ENCODE assay signal across 21 cellular contexts in the genomic region with DNA sequence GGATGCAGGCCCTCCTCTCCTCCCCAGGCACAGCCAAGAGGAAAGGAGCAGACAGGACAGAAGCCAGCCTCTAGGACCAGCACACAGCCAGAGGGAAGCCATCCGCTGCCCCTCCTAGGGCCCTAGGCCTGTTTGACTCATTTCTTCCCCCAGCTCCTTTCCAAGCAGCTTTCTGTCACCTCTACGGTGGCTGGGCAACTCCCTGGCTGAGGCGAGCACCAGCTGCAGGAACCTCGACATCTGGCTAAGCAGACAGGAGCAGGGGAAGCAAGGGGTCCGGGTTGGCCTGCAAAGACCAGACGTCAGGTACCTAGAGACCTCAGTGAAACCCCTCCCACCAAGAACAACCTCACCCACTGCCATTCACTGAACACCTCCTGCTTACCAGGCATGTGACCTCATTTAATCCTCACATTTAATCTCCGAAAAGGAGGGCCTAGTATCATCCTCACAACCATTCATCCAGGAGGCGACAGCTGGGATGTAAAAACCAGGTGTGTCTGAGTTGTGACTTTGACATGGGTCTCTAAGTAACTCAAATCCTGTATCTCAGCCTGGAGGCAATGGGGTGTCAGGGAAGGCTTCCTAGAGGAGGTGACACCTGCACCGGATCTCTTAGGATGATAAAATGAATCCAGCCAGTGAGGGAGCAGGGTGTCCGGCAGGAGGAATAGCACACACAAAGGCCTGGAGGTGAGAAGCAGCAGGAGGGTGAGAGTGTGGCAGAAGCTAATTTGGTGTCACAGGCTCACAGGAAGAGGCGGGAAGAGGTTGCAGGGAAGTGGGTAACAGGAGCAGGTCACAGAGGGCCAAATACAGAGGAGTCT. TPM values are rescaled to one million over a fixed set of nuclear protein-coding genes. Genes with fewer than 3 reads are reported as not detected.
DNase-seq lines count a peak whose midpoint lies in the region; ATAC-seq and TF ChIP-seq lines count a peak whose summit lies in the region.
"Had no signal": no experiment of that assay in that cellular context is flagged by ENCODE, and none has a peak within 500 bp of the region (broad histone marks: within the 10 kb centered on the region; RNA-seq: fewer than 3 reads in every experiment).

No MANE protein-coding gene starts in this region.

- peak overlapping the region; percentile 21 for H3K27ac Mint-ChIP-seq in activated CD8-positive, alpha-beta T cell treated with anti-CD3 and anti-CD28 coated beads, Interleukin-2, amount 10 ng/mL, durations not matched to agents 7 days and 5 days
- H3K27ac Mint-ChIP-seq in activated CD8-positive, alpha-beta T cell treated with anti-CD3 and anti-CD28 coated beads for 36 hours = no peak overlapping the region
- H3K27ac Mint-ChIP-seq in brain = peak overlapping the region in 4 of 5 experiments; percentile 14 to 86 (median 54)

- no peak for ATAC-seq in activated CD8-positive, alpha-beta T cell treated with anti-CD3 and anti-CD28 coated beads, Interleukin-2, amount 10 ng/mL, durations not matched to agents 7 days and 5 days
- no peak for ATAC-seq in activated CD8-positive, alpha-beta T cell treated with anti-CD3 and anti-CD28 coated beads for 36 hours
- ATAC-seq: left colon, PC-3 had no signal

- no peaks in the 10 kb centered on the region for H3K27me3 ChIP-seq in spleen (replicated peaks in 1 of 7)
- H3K27me3 ChIP-seq: ascending aorta, suprapubic skin, vagina had no signal

- intact Hi-C loops in activated CD8-positive, alpha-beta T cell treated with anti-CD3 and anti-CD28 coated beads for 36 hours (cut with micrococcal nuclease) = no loop called here
- intact Hi-C loops in spleen (cut with DNase I; ENCODE audit: low total_unique reads) = no loop called here

- H3K4me3 ChIP-seq in HEK293 (ENCODE audit: low read depth, low read length) (no peak overlapping the region), spleen (no peak overlapping the region)
- H3K4me3 ChIP-seq: ascending aorta, smooth muscle cell, suprapubic skin, vagina had no signal

- CTCF ChIA-PET in activated CD8-positive, alpha-beta T cell treated with anti-CD3 and anti-CD28 coated beads, Interleukin-2, amount 10 ng/mL, durations not matched to agents 7 days and 5 days (lab: Charles Lee) = interaction anchor here (1.0 to 1.3 kb wide), 2 partner anchors 43 to 45 kb away, joined by 3 read pairs; no protein-coding TSS in a partner anchor
- CTCF ChIA-PET in activated CD8-positive, alpha-beta T cell treated with anti-CD3 and anti-CD28 coated beads for 36 hours (lab: Charles Lee) = no interaction called here
- CTCF ChIA-PET in HEK293 (lab: Yijun Ruan, JAX) = interaction anchor here (0.5 to 1.5 kb wide), 3 partner anchors 40 to 71 kb away, joined by 3 to 4 read pairs (median 3); no protein-coding TSS in a partner anchor

- no peak overlapping the region for H3K4me3 Mint-ChIP-seq in activated CD8-positive, alpha-beta T cell treated with anti-CD3 and anti-CD28 coated beads, Interleukin-2, amount 10 ng/mL, durations not matched to agents 7 days and 5 days
- H3K4me3 Mint-ChIP-seq in activated CD8-positive, alpha-beta T cell treated with anti-CD3 and anti-CD28 coated beads for 36 hours = no peak overlapping the region
- peak overlapping the region in 2 of 5 experiments; percentile 17 to 53 for H3K4me3 Mint-ChIP-seq in brain

- peaks cover 0 to 40% of the 10 kb centered on the region in 2 experiments; a peak in 1 of 3 replicates for H3K36me3 ChIP-seq in HEK293 (ENCODE audit: control insufficient read depth in 2 of 2, insufficient read depth in 1 of 2, low read length in 2 of 2)
- H3K36me3 ChIP-seq in spleen = peaks cover 0 to 45% (median 0%) of the 10 kb centered on the region in 6 donors
- H3K36me3 ChIP-seq: suprapubic skin, vagina had no signal

- 80 to 87% (median 84%) methylated on average over 11 of the region's 11 CpGs for WGBS in spleen, 5 donors

- H3K4me1 Mint-ChIP-seq in activated CD8-positive, alpha-beta T cell treated with anti-CD3 and anti-CD28 coated beads, Interleukin-2, amount 10 ng/mL, durations not matched to agents 7 days and 5 days (ENCODE audit: low read depth) = peaks cover 44% of the 10 kb centered on the region
- H3K4me1 Mint-ChIP-seq in activated CD8-positive, alpha-beta T cell treated with anti-CD3 and anti-CD28 coated beads for 36 hours (ENCODE audit: low read depth) = peaks cover 21% of the 10 kb centered on the region
- H3K4me1 Mint-ChIP-seq in brain = peaks cover 92% of the 10 kb centered on the region

- no peaks in the 10 kb centered on the region for H3K9me3 Mint-ChIP-seq in activated CD8-positive, alpha-beta T cell treated with anti-CD3 and anti-CD28 coated beads, Interleukin-2, amount 10 ng/mL, durations not matched to agents 7 days and 5 days (ENCODE audit: insufficient read depth)
- no peaks in the 10 kb centered on the region for H3K9me3 Mint-ChIP-seq in activated CD8-positive, alpha-beta T cell treated with anti-CD3 and anti-CD28 coated beads for 36 hours
- peaks cover 0 to 5% (median 0%) of the 10 kb centered on the region in 5 experiments for H3K9me3 Mint-ChIP-seq in brain

- no peak for TF ChIP-seq POLR2A in spleen (IDR thresholded peaks at IDR 0.05)

- H3K9me3 ChIP-seq in HEK293 (ENCODE audit: control insufficient read depth, insufficient read depth, low read depth, low read length) = no peaks in the 10 kb centered on the region
- H3K9me3 ChIP-seq in spleen = no peaks in the 10 kb centered on the region
- H3K9me3 ChIP-seq: ascending aorta, suprapubic skin, vagina had no signal

- no peak for DNase-seq in activated CD8-positive, alpha-beta T cell treated with anti-CD3 and anti-CD28 coated beads, Interleukin-2, amount 10 ng/mL, durations not matched to agents 7 days and 5 days
- DNase-seq in activated CD8-positive, alpha-beta T cell treated with anti-CD3 and anti-CD28 coated beads for 36 hours = no peak
- DNase-seq in spleen (peak; percentile 51), HK-2 (ENCODE audit: unreplicated experiment) (no peak), AG08396 (ENCODE audit: low spot score) (no peak), GF-D8 (lab: John Stamatoyannopoulos, UW) (no peak)
- DNase-seq: activated naive CD4-positive, alpha-beta T cell treated with Interleukin-2 at 50 U/mL for 16 hours; cerebellar nuclear complex; effector memory CD4-positive, alpha-beta T cell; left colon; NCI-H2107; NCI-H774; PC-3; stimulated activated CD4-positive, alpha-beta T cell treated with anti-CD3 and anti-CD28 coated beads, Interleukin-4, amount 100 ng/mL, for 4 hours; T1000 had no signal

- H3K27ac ChIP-seq in HEK293 (ENCODE audit: extremely low read depth, low read depth, low read length) = no peak overlapping the region
- H3K27ac ChIP-seq in spleen = no peak overlapping the region
- H3K27ac ChIP-seq: ascending aorta, suprapubic skin, vagina had no signal

- no peaks in the 10 kb centered on the region for H3K27me3 Mint-ChIP-seq in activated CD8-positive, alpha-beta T cell treated with anti-CD3 and anti-CD28 coated beads, Interleukin-2, amount 10 ng/mL, durations not matched to agents 7 days and 5 days (ENCODE audit: low read depth)
- no peaks in the 10 kb centered on the region for H3K27me3 Mint-ChIP-seq in activated CD8-positive, alpha-beta T cell treated with anti-CD3 and anti-CD28 coated beads for 36 hours
- peaks cover 7% of the 10 kb centered on the region for H3K27me3 Mint-ChIP-seq in brain

- peaks cover 61% of the 10 kb centered on the region for H3K36me3 Mint-ChIP-seq in activated CD8-positive, alpha-beta T cell treated with anti-CD3 and anti-CD28 coated beads, Interleukin-2, amount 10 ng/mL, durations not matched to agents 7 days and 5 days (ENCODE audit: low read depth)
- peaks cover 63% of the 10 kb centered on the region for H3K36me3 Mint-ChIP-seq in activated CD8-positive, alpha-beta T cell treated with anti-CD3 and anti-CD28 coated beads for 36 hours (ENCODE audit: low read depth)
- H3K36me3 Mint-ChIP-seq in brain = peaks cover 25% of the 10 kb centered on the region

- no peak for TF ChIP-seq CTCF in activated CD8-positive, alpha-beta T cell treated with anti-CD3 and anti-CD28 coated beads for 36 hours (IDR thresholded peaks at IDR 0.05)
- no peak for TF ChIP-seq CTCF in HEK293 (tag by site-specific recombination; IDR thresholded peaks at IDR 0.05)
- no peak for TF ChIP-seq CTCF in brain (conservative IDR thresholded peaks at IDR 0.05)
- no peak for TF ChIP-seq CTCF in spleen (IDR thresholded peaks at IDR 0.05 in 8 of 11, conservative IDR thresholded peaks at IDR 0.05 in 3 of 11)

- H3K4me1 ChIP-seq in HEK293 (ENCODE audit: control insufficient read depth, insufficient read depth, low read length) (no peaks in the 10 kb centered on the region), spleen (peaks cover 9 to 38% (median 29%) of the 10 kb centered on the region in 6 donors)

- POLR2A ChIA-PET in activated CD8-positive, alpha-beta T cell treated with anti-CD3 and anti-CD28 coated beads, Interleukin-2, amount 10 ng/mL, durations not matched to agents 7 days and 5 days (lab: Charles Lee) = interaction anchor here (1.5 kb wide), 1 partner anchor 8 kb away, joined by 4 read pairs; no protein-coding TSS in a partner anchor
- POLR2A ChIA-PET in activated CD8-positive, alpha-beta T cell treated with anti-CD3 and anti-CD28 coated beads for 36 hours (lab: Charles Lee) = interaction anchor here (0.6 kb wide), 1 partner anchor 87 kb away, joined by 3 read pairs; no protein-coding TSS in a partner anchor
- POLR2A ChIA-PET in HEK293 (lab: Yijun Ruan, JAX) = no interaction called here

TF ChIP-seq in HEK293, 187 proteins besides CTCF, POLR2A, EP300 and RAD21:
- 0 out of 2 replicates have a peak, but pooled peaks have one; percentile 7 for TF ChIP-seq ZIC2 (tag by site-specific recombination; IDR thresholded peaks at IDR 0.05)
- TF ChIP-seq ZNF473 (tag by site-specific recombination; IDR thresholded peaks at IDR 0.05) = no peak

RNA-seq across cellular contexts. Expression of a gene that starts 5.9 kb away (rescaled TPM):
- 10 to 100 TPM; 62.7 to 71.8 TPM for total RNA-seq in activated CD8-positive, alpha-beta T cell treated with anti-CD3 and anti-CD28 coated beads, Interleukin-2, amount 10 ng/mL, durations not matched to agents 7 days and 5 days
- total RNA-seq in activated CD8-positive, alpha-beta T cell treated with anti-CD3 and anti-CD28 coated beads for 36 hours = 10 to 100 TPM; 39.9 to 41.6 TPM
- 17.4 TPM for polyA plus RNA-seq in brain (ENCODE audit: insufficient read depth, low read depth, low replicate concordance)
- total RNA-seq in spleen = 10 to 100 TPM in 1 of 7 donors, 1 to 10 TPM in 6; 4.0 to 14.4 (median 8.0) TPM
- 1 to 10 TPM; 1.7 to 2.4 (median 2.0) TPM for polyA plus RNA-seq in spleen
